Comparison of ENCODE assay signal across 8 cellular contexts in genomic region chr13:79392882-79393563, GRCh38. TPM values are rescaled to one million over a fixed set of nuclear protein-coding genes. Genes with fewer than 3 reads are reported as not detected.
DNase-seq lines count a peak whose midpoint lies in the region; ATAC-seq and TF ChIP-seq lines count a peak whose summit lies in the region.

No MANE protein-coding gene starts in this region.

- H3K27ac Mint-ChIP-seq in CD4-positive, alpha-beta T cell = peak overlapping the region; percentile 84
- peak overlapping the region; percentile 85 for H3K27ac Mint-ChIP-seq in activated B cell treated with CpG ODN at 0.5 μM for 24 hours
- H3K27ac Mint-ChIP-seq in memory B cell = peak overlapping the region; percentile 96

- CTCF ChIA-PET in CD4-positive, alpha-beta T cell (lab: Charles Lee) = interaction anchor here (0.7 to 2.3 kb wide), 4 partner anchors 9 to 27 kb away, joined by 3 to 9 read pairs (median 4); partner anchors contain the start of gene RBM26
- CTCF ChIA-PET in activated B cell treated with CpG ODN at 0.5 μM for 24 hours (lab: Charles Lee) = interaction anchor here (1.3 to 2.3 kb wide), 2 partner anchors 10 to 29 kb away, joined by 4 to 8 read pairs; no protein-coding TSS in a partner anchor

- no peaks in the 10 kb centered on the region for H3K9me3 ChIP-seq in CD4-positive, alpha-beta T cell (ENCODE audit: control insufficient read depth, low read length)

- peaks cover 6% of the 10 kb centered on the region for H3K9me3 Mint-ChIP-seq in CD4-positive, alpha-beta T cell
- H3K9me3 Mint-ChIP-seq in activated B cell treated with CpG ODN at 0.5 μM for 24 hours (peaks cover 10% of the 10 kb centered on the region), memory B cell (peaks cover 8% of the 10 kb centered on the region)

- H3K27me3 ChIP-seq in CD4-positive, alpha-beta T cell (ENCODE audit: control insufficient read depth, insufficient read depth, low read length) = no peaks in the 10 kb centered on the region

- no peak for TF ChIP-seq CTCF in CD4-positive, alpha-beta T cell (IDR thresholded peaks at IDR 0.05)
- TF ChIP-seq CTCF in activated B cell treated with CpG ODN at 0.5 μM for 24 hours (IDR thresholded peaks at IDR 0.05) = no peak

- no peak for DNase-seq in CD4-positive, alpha-beta T cell
- DNase-seq in activated B cell treated with CpG ODN at 0.5 μM for 24 hours = no peak
- no peak for DNase-seq in memory B cell (ENCODE audit: low spot score in 2 of 2)
- no peak for DNase-seq in SW480 (ENCODE audit: low spot score)
- no peak for DNase-seq in NCI-H510A (lab: John Stamatoyannopoulos, UW)

- H3K36me3 Mint-ChIP-seq in CD4-positive, alpha-beta T cell (ENCODE audit: low read depth) = peaks cover 41% of the 10 kb centered on the region
- peaks cover 37% of the 10 kb centered on the region for H3K36me3 Mint-ChIP-seq in activated B cell treated with CpG ODN at 0.5 μM for 24 hours (ENCODE audit: low read depth)
- H3K36me3 Mint-ChIP-seq in memory B cell = peaks cover 15% of the 10 kb centered on the region

- POLR2A ChIA-PET in CD4-positive, alpha-beta T cell (lab: Charles Lee) = interaction anchor here (1.0 to 2.3 kb wide), 6 partner anchors 10 to 198 kb away, joined by 4 to 43 read pairs (median 9); partner anchors contain the start of gene RBM26
- POLR2A ChIA-PET in activated B cell treated with CpG ODN at 0.5 μM for 24 hours (lab: Charles Lee) = interaction anchor here (0.7 to 4.3 kb wide), 2 partner anchors 13 to 17 kb away, joined by 6 to 29 read pairs; partner anchors contain the start of gene RBM26

- no peaks in the 10 kb centered on the region for H3K27me3 Mint-ChIP-seq in CD4-positive, alpha-beta T cell
- H3K27me3 Mint-ChIP-seq in activated B cell treated with CpG ODN at 0.5 μM for 24 hours = no peaks in the 10 kb centered on the region
- H3K27me3 Mint-ChIP-seq in memory B cell = no peaks in the 10 kb centered on the region

- ATAC-seq in CD4-positive, alpha-beta T cell (ENCODE audit: poor library complexity) = peak; percentile 72
- ATAC-seq in GM18873 (IDR thresholded peaks at IDR 0.05; ENCODE audit: low FRiP score, unreplicated experiment) (peak; percentile 43), HG03469 (IDR thresholded peaks at IDR 0.05; ENCODE audit: unreplicated experiment) (peak; percentile 57), activated B cell treated with CpG ODN at 0.5 μM for 24 hours (ENCODE audit: low read depth) (no peak), memory B cell (ENCODE audit: low read depth) (no peak), HG03159 (IDR thresholded peaks at IDR 0.05; ENCODE audit: unreplicated experiment) (no peak)

- peak overlapping the region; percentile 86 for H3K4me3 Mint-ChIP-seq in CD4-positive, alpha-beta T cell
- H3K4me3 Mint-ChIP-seq in activated B cell treated with CpG ODN at 0.5 μM for 24 hours (peak overlapping the region; percentile 65), memory B cell (peak overlapping the region; percentile 41)

- H3K4me1 Mint-ChIP-seq in CD4-positive, alpha-beta T cell (ENCODE audit: low read depth) = peaks cover 75% of the 10 kb centered on the region
- H3K4me1 Mint-ChIP-seq in activated B cell treated with CpG ODN at 0.5 μM for 24 hours (peaks cover 67% of the 10 kb centered on the region), memory B cell (peaks cover 42% of the 10 kb centered on the region)

- intact Hi-C loops in CD4-positive, alpha-beta T cell (cut with DNase I, micrococcal nuclease) = loop anchor here in 1 of 2 experiments (2.0 to 10.0 kb wide), 4 partner anchors 14 to 1256 kb away; partner anchors contain the start of genes OBI1 and RBM26
- intact Hi-C loops in activated B cell treated with CpG ODN at 0.5 μM for 24 hours (cut with micrococcal nuclease) = loop anchor here (1.0 to 10.0 kb wide), 6 partner anchors 8 to 1258 kb away; partner anchors contain the start of gene OBI1

- H3K27ac ChIP-seq in CD4-positive, alpha-beta T cell (ENCODE audit: low read depth, low read length) = peak overlapping the region; percentile 63

RNA-seq across cellular contexts. Expression of gene RBM26, which starts 13.0 kb away (rescaled TPM):
- total RNA-seq in CD4-positive, alpha-beta T cell = 10 to 100 TPM; 67.3 to 68.0 TPM
- total RNA-seq in activated B cell treated with CpG ODN at 0.5 μM for 24 hours = 73.5 and 92.9 TPM in 2 replicates

Comparison
In these comparisons a context has a peak if more than half of its experiments do, and no peak if none do; other contexts are left out.
1. ATAC-seq: peak in CD4-positive, alpha-beta T cell (single experiment), GM18873 (single experiment) and HG03469 (single experiment); none in activated B cell treated with CpG ODN at 0.5 μM for 24 hours (single experiment), memory B cell (single experiment) and HG03159 (single experiment).
2. Peak in every context shown above with its lines, with median percentiles within 50 percentile points of each other: H3K27ac Mint-ChIP-seq and H3K4me3 Mint-ChIP-seq.